In genomic region chr16:78926723-78927200, GRCh38 we compare ENCODE assay signal across 24 cellular contexts.
A peak's percentile ranks its signal among the peaks of the same experiment; 100 is the strongest.
DNase-seq lines count a peak whose midpoint lies in the region; ATAC-seq, FAIRE-seq and TF ChIP-seq lines count a peak whose summit lies in the region.
"Had no signal": no experiment of that assay in that cellular context is flagged by ENCODE, and none has a peak within 500 bp of the region (broad histone marks: within the 10 kb centered on the region; RNA-seq: fewer than 3 reads in every experiment).

No MANE protein-coding gene starts in this region.

- DNase-seq in NCI-H1694 (lab: John Stamatoyannopoulos, UW) (peak; percentile 1), NCI-H1694 treated with DMSO at 0.1 percent for 48 hours (lab: John Stamatoyannopoulos, UW) (no peak), NCI-H1105 (lab: John Stamatoyannopoulos, UW) (peak; percentile 73), NCI-H345 (lab: John Stamatoyannopoulos, UW) (peak; percentile 83), H1 (ENCODE audit: low read depth in 1 of 2, low spot score in 2 of 2) (no peak), thyroid gland (no peak)
- DNase-seq in activated CD8-positive, alpha-beta memory T cell treated with anti-CD3 and anti-CD28 coated beads, Interleukin-2, amount 10 ng/mL, durations not matched to agents 7 days and 5 days: no peak
- DNase-seq in CD8-positive, alpha-beta T cell: no peak
- DNase-seq: activated CD8-positive, alpha-beta T cell treated with anti-CD3 and anti-CD28 coated beads for 36 hours; activated effector memory CD4-positive, alpha-beta T cell treated with anti-CD3 and anti-CD28 coated beads, Interleukin-2, amount 50 U/mL, for 16 hours; caudate nucleus; endodermal cell; foreskin keratinocyte; lower lobe of right lung; naive thymus-derived CD8-positive, alpha-beta T cell; NCI-H69; stimulated activated naive CD8-positive, alpha-beta T cell treated with anti-CD3 and anti-CD28 coated beads, Interleukin-15, Interleukin-2, amounts not matched to agents 100 U/mL and 50 U/mL, for 24 hours; T-helper 2 cell had no signal

- no peak overlapping the region for H3K27ac ChIP-seq in H1 (ENCODE audit: low read depth, low read length)
- H3K27ac ChIP-seq in CD8-positive, alpha-beta T cell (ENCODE audit: low read depth, low read length): no peak overlapping the region
- no peak overlapping the region for H3K27ac ChIP-seq in thyroid gland
- H3K27ac ChIP-seq: esophagus muscularis mucosa, foreskin keratinocyte, lower lobe of right lung, RWPE1, vagina had no signal

- no peak overlapping the region for H2BK15ac ChIP-seq in H1 (ENCODE audit: low read length)

- no peaks in the 10 kb centered on the region for H3K4me1 Mint-ChIP-seq in activated CD8-positive, alpha-beta memory T cell treated with anti-CD3 and anti-CD28 coated beads, Interleukin-2, amount 10 ng/mL, durations not matched to agents 7 days and 5 days
- no peaks in the 10 kb centered on the region for H3K4me1 Mint-ChIP-seq in CD8-positive, alpha-beta T cell (ENCODE audit: low read depth)
- H3K4me1 Mint-ChIP-seq: endodermal cell; naive thymus-derived CD8-positive, alpha-beta T cell had no signal

- H2BK5ac ChIP-seq in H1 (ENCODE audit: low read depth, low read length): no peak overlapping the region

- H3K4me3 ChIP-seq in H1 (ENCODE audit: extremely low read depth in 1 of 4, insufficient read depth in 2 of 4, low read depth in 3 of 4, low read length in 4 of 4): no peak overlapping the region
- H3K4me3 ChIP-seq in CD8-positive, alpha-beta T cell (ENCODE audit: low read depth, low read length): no peak overlapping the region
- H3K4me3 ChIP-seq in thyroid gland (replicated peaks in 1 of 3): no peak overlapping the region
- H3K4me3 ChIP-seq: HAP-1, vagina had no signal

- no peak overlapping the region for H3K27ac Mint-ChIP-seq in activated CD8-positive, alpha-beta memory T cell treated with anti-CD3 and anti-CD28 coated beads, Interleukin-2, amount 10 ng/mL, durations not matched to agents 7 days and 5 days
- no peak overlapping the region for H3K27ac Mint-ChIP-seq in CD8-positive, alpha-beta T cell
- H3K27ac Mint-ChIP-seq: activated CD8-positive, alpha-beta T cell treated with anti-CD3 and anti-CD28 coated beads for 36 hours; endodermal cell; naive thymus-derived CD8-positive, alpha-beta T cell had no signal

- no peak for TF ChIP-seq EP300 in H1 (IDR thresholded peaks at IDR 0.05; ENCODE audit: borderline replicate concordance in 1 of 2, low read depth in 2 of 2, low read length in 2 of 2)

- no peak overlapping the region for H3K56ac ChIP-seq in H1 (replicated peaks; ENCODE audit: insufficient read length, low read depth, low read length)

- POLR2A ChIA-PET in H1 (lab: Charles Lee; ENCODE audit: partially characterized antibody): no interaction called here
- POLR2A ChIA-PET in CD8-positive, alpha-beta T cell (lab: Charles Lee): no interaction called here

- WGBS in H1 (ENCODE audit: extremely low coverage in 1 of 2, insufficient coverage in 1 of 2, insufficient read length in 1 of 2, insufficient replicate concordance in 2 of 2, low coverage in 1 of 2, low lambda C conversion rate in 2 of 2, missing lambda C conversion rate in 1 of 2), 2 experiments: 98% methylated on average over 4 of the region's 4 CpGs; no CpG with 5 or more reads in 1 of the 2 experiments
- 92 to 95% methylated on average over 4 of the region's 4 CpGs for WGBS in thyroid gland, 2 donors

- no peak overlapping the region for H3K4me3 Mint-ChIP-seq in activated CD8-positive, alpha-beta memory T cell treated with anti-CD3 and anti-CD28 coated beads, Interleukin-2, amount 10 ng/mL, durations not matched to agents 7 days and 5 days
- H3K4me3 Mint-ChIP-seq in CD8-positive, alpha-beta T cell: no peak overlapping the region
- H3K4me3 Mint-ChIP-seq: activated CD8-positive, alpha-beta T cell treated with anti-CD3 and anti-CD28 coated beads for 36 hours; endodermal cell; naive thymus-derived CD8-positive, alpha-beta T cell had no signal

- TF ChIP-seq CTCF in H1 (IDR thresholded peaks at IDR 0.05; ENCODE audit: control extremely low read depth in 1 of 3, insufficient read depth in 1 of 3, low read depth in 1 of 3, low read length in 3 of 3) (no peak), thyroid gland (IDR thresholded peaks at IDR 0.05) (no peak)
- TF ChIP-seq CTCF in CD8-positive, alpha-beta T cell (IDR thresholded peaks at IDR 0.05): no peak

- no peak overlapping the region for H3K4ac ChIP-seq in H1 (replicated peaks; ENCODE audit: insufficient read length, low read depth, low read length)

- CTCF ChIA-PET in H1 (lab: Charles Lee; ENCODE audit: partially characterized antibody): interaction anchor here (1.0 to 3.2 kb wide), 4 partner anchors 11 to 43 kb away, joined by 3 to 9 read pairs (median 4); no protein-coding TSS in a partner anchor
- CTCF ChIA-PET in activated CD8-positive, alpha-beta memory T cell treated with anti-CD3 and anti-CD28 coated beads, Interleukin-2, amount 10 ng/mL, durations not matched to agents 7 days and 5 days (lab: Charles Lee): no interaction called here
- CTCF ChIA-PET in CD8-positive, alpha-beta T cell (lab: Charles Lee): no interaction called here

- no peak overlapping the region for H2AK5ac ChIP-seq in H1 (ENCODE audit: low read depth, low read length)

- peaks cover 10% of the 10 kb centered on the region for H3K9me3 Mint-ChIP-seq in activated CD8-positive, alpha-beta memory T cell treated with anti-CD3 and anti-CD28 coated beads, Interleukin-2, amount 10 ng/mL, durations not matched to agents 7 days and 5 days (ENCODE audit: low read depth)
- H3K9me3 Mint-ChIP-seq in CD8-positive, alpha-beta T cell: peaks cover 7% of the 10 kb centered on the region

- H2BK20ac ChIP-seq in H1 (ENCODE audit: low read length): 0 out of 2 replicates have a peak overlapping the region, but pooled peaks have one; percentile 41

- no peak overlapping the region for H2BK120ac ChIP-seq in H1 (replicated peaks; ENCODE audit: low read depth, low read length)

- peaks cover 7 to 9% of the 10 kb centered on the region in 2 experiments for H3K9me3 ChIP-seq in H1 (ENCODE audit: insufficient read depth in 2 of 2, low read depth in 1 of 2, low read length in 1 of 2)
- no peaks in the 10 kb centered on the region for H3K9me3 ChIP-seq in CD8-positive, alpha-beta T cell (ENCODE audit: low read length)
- no peaks in the 10 kb centered on the region for H3K9me3 ChIP-seq in thyroid gland
- H3K9me3 ChIP-seq: HAP-1, vagina had no signal

- H4K91ac ChIP-seq in H1 (replicated peaks; ENCODE audit: insufficient read length, low read length): no peak overlapping the region

- no peak overlapping the region for H2BK12ac ChIP-seq in H1 (ENCODE audit: low read depth, low read length)

- H3K9ac ChIP-seq in H1 (replicated peaks in 1 of 4; ENCODE audit: extremely low read depth in 1 of 4, low read depth in 3 of 4, low read length in 3 of 4): no peak overlapping the region

- H3K23me2 ChIP-seq in H1 (ENCODE audit: low read depth, low read length): no peaks in the 10 kb centered on the region

- no peak overlapping the region for H3K23ac ChIP-seq in H1 (ENCODE audit: insufficient read length)

- no peak overlapping the region for H3K14ac ChIP-seq in H1 (ENCODE audit: insufficient read length)

- intact Hi-C loops in CD8-positive, alpha-beta T cell (cut with DNase I, micrococcal nuclease): no loop called here
- intact Hi-C loops in thyroid gland (cut with DNase I): no loop called here

- no peak overlapping the region for H3K18ac ChIP-seq in H1 (ENCODE audit: extremely low read depth, low read length)

- H3K36me3 Mint-ChIP-seq in activated CD8-positive, alpha-beta memory T cell treated with anti-CD3 and anti-CD28 coated beads, Interleukin-2, amount 10 ng/mL, durations not matched to agents 7 days and 5 days: peaks cover 10% of the 10 kb centered on the region
- H3K36me3 Mint-ChIP-seq in CD8-positive, alpha-beta T cell: peaks cover 6% of the 10 kb centered on the region

- H4K8ac ChIP-seq in H1 (ENCODE audit: extremely low read depth, insufficient read depth, low read length): no peak overlapping the region

- 0 out of 8 replicates have a peak, but pooled peaks cover 0 to under 1% (median 0%) of the 10 kb centered on the region in 4 experiments for H3K36me3 ChIP-seq in H1 (ENCODE audit: control insufficient read depth in 2 of 4, insufficient read depth in 4 of 4, low read length in 3 of 4)
- no peaks in the 10 kb centered on the region for H3K36me3 ChIP-seq in CD8-positive, alpha-beta T cell (ENCODE audit: insufficient read depth, low read length)
- H3K36me3 ChIP-seq in thyroid gland: no peaks in the 10 kb centered on the region
- H3K36me3 ChIP-seq: esophagus muscularis mucosa, HAP-1, lower lobe of right lung, vagina had no signal

- no peak for ATAC-seq in activated CD8-positive, alpha-beta memory T cell treated with anti-CD3 and anti-CD28 coated beads, Interleukin-2, amount 10 ng/mL, durations not matched to agents 7 days and 5 days
- ATAC-seq in CD8-positive, alpha-beta T cell: no peak
- ATAC-seq: activated CD8-positive, alpha-beta T cell treated with anti-CD3 and anti-CD28 coated beads for 36 hours; foreskin keratinocyte; lower lobe of right lung; naive thymus-derived CD8-positive, alpha-beta T cell; SK-N-SH treated with all-trans-retinoic acid at 6 μM for 48 hours; stimulated activated naive CD8-positive, alpha-beta T cell treated with anti-CD3 and anti-CD28 coated beads, Interleukin-15, Interleukin-2, amounts not matched to agents 100 U/mL and 50 U/mL, for 24 hours had no signal

- H3K79me1 ChIP-seq in H1 (ENCODE audit: low read depth, low read length): no peaks in the 10 kb centered on the region

- no peak overlapping the region for H4K5ac ChIP-seq in H1 (ENCODE audit: insufficient read length, low read depth, low read length)

- no peak overlapping the region for H3K4me2 ChIP-seq in H1 (ENCODE audit: insufficient read depth in 1 of 2, low read depth in 2 of 2, low read length in 2 of 2)

- no peaks in the 10 kb centered on the region for H3K4me1 ChIP-seq in H1 (replicated peaks in 1 of 4; ENCODE audit: control insufficient read depth in 3 of 4, insufficient read depth in 4 of 4, low read length in 3 of 4)
- H3K4me1 ChIP-seq in CD8-positive, alpha-beta T cell (ENCODE audit: insufficient read depth, low read length): no peaks in the 10 kb centered on the region
- H3K4me1 ChIP-seq in thyroid gland: peaks cover 4 to 6% of the 10 kb centered on the region in 2 donors
- H3K4me1 ChIP-seq: foreskin keratinocyte, HAP-1, lower lobe of right lung, vagina had no signal

- TF ChIP-seq POLR2A in H1 (IDR thresholded peaks at IDR 0.05; ENCODE audit: control extremely low read depth in 1 of 2, low read depth in 2 of 2, low read length in 2 of 2) (no peak), thyroid gland (IDR thresholded peaks at IDR 0.05) (no peak)

- no peak overlapping the region for H2AFZ ChIP-seq in H1 (ENCODE audit: low read length)

- H3K27me3 ChIP-seq in H1 (replicated peaks in 1 of 4; ENCODE audit: control insufficient read depth in 3 of 4, extremely low read depth in 1 of 4, insufficient read depth in 3 of 4, low read length in 3 of 4) (no peaks in the 10 kb centered on the region), thyroid gland (no peaks in the 10 kb centered on the region)
- H3K27me3 ChIP-seq in CD8-positive, alpha-beta T cell (ENCODE audit: insufficient read depth, low read length): no peaks in the 10 kb centered on the region
- H3K27me3 ChIP-seq: esophagus muscularis mucosa, foreskin keratinocyte, vagina had no signal

- no peaks in the 10 kb centered on the region for H3K27me3 Mint-ChIP-seq in activated CD8-positive, alpha-beta memory T cell treated with anti-CD3 and anti-CD28 coated beads, Interleukin-2, amount 10 ng/mL, durations not matched to agents 7 days and 5 days
- H3K27me3 Mint-ChIP-seq in CD8-positive, alpha-beta T cell (ENCODE audit: low read depth): no peaks in the 10 kb centered on the region
- H3K27me3 Mint-ChIP-seq: activated CD8-positive, alpha-beta T cell treated with anti-CD3 and anti-CD28 coated beads for 36 hours; naive thymus-derived CD8-positive, alpha-beta T cell had no signal

- TF ChIP-seq RAD21 in H1 (IDR thresholded peaks at IDR 0.05 in 1 of 2, conservative IDR thresholded peaks at IDR 0.05 in 1 of 2; ENCODE audit: low read depth in 2 of 2, low read length in 2 of 2): no peak

- no peaks in the 10 kb centered on the region for H3K79me2 ChIP-seq in H1 (ENCODE audit: control insufficient read depth in 1 of 2, insufficient read depth in 2 of 2, low read length in 2 of 2)

- FAIRE-seq in H1 (lab: Jason Lieb, UNC): no peak
- FAIRE-seq: G401.6 had no signal

- no peaks in the 10 kb centered on the region for H4K20me1 ChIP-seq in H1 (replicated peaks in 1 of 2; ENCODE audit: control insufficient read depth in 1 of 2, insufficient read depth in 2 of 2, low read length in 2 of 2)

Comparison
In these comparisons a context has a peak if more than half of its experiments do, and no peak if none do; other contexts are left out.
1. DNase-seq: peak in NCI-H1694 (single experiment), NCI-H1105 (single experiment) and NCI-H345 (single experiment); none in NCI-H1694 treated with DMSO at 0.1 percent for 48 hours (single experiment), H1 (0 of 2), activated CD8-positive, alpha-beta memory T cell treated with anti-CD3 and anti-CD28 coated beads, Interleukin-2, amount 10 ng/mL, durations not matched to agents 7 days and 5 days (single experiment), CD8-positive, alpha-beta T cell (0 of 7) and thyroid gland (0 of 2).